Comparison of ENCODE assay signal across 4 cellular contexts in the genomic region with DNA sequence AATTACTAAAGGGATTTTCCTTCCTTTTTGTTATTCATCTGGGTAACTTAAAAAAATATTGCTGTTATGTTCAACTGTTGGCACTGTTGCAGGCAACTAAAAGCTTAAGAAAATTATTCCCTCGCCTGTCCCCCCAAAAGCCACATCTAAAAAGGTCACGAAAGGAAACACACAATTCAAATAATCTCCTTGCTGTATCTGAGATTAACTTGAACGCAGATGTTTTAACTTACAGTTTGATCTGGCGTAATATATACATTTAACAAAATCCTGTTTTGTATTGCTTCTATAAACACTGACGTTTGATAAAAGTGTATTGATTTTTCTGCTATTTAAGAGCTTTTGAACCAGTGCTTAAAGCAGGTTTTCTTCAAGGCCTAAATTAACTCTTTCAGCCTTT.
"Had no signal": no experiment of that assay in that cellular context is flagged by ENCODE, and none has a peak within 500 bp of the region (broad histone marks: within the 10 kb centered on the region; RNA-seq: fewer than 3 reads in every experiment).

No MANE protein-coding gene starts in this region.

- H3K4me3 ChIP-seq: GM23338 had no signal

- H3K4me3 Mint-ChIP-seq: GM23338, H9 had no signal

- H3K27ac Mint-ChIP-seq: GM23338, H9 had no signal

- DNase-seq: H9, HCEC 1CT, IMR-90 had no signal

- ATAC-seq: GM23338 had no signal

- H3K9me3 Mint-ChIP-seq: GM23338, H9 had no signal
